Comparison of ENCODE assay signal across 8 cellular contexts in the genomic region with DNA sequence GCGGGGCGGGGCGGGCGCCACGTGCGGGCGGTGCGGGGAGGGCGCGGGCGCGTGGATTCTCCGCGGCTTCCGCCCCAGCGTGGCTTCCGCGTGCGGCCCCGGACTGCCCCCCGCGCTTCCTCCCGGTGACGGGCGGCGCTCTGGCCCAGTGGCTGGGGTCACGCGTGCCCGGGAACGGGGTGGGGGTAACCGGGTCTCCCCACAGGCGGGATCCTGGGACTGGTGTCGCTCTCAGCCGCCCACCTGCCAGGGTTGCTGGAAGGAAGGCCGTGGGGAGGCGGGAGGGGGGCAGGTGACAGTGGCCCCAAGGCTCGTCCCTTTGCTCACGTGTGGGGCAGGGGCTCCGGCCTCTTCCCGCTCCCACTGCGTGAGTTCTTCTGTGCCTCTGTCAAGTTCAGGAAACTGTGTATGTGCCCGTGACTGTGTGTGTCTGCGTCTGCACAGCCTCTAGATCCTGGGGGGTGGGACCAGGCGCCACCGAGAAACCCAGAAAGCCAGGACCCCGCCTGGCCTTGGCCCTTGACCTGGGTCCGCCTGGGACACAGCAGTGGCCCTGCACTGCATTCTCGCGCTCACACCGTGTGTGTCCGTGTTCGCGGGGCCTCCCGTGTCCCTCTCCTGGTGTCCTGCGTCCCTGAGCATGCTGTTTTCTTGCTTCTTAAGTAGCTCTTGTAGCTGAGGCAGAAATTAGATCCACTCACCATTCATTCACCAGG. TPM values are rescaled to one million over a fixed set of nuclear protein-coding genes. Genes with fewer than 3 reads are reported as not detected.
DNase-seq lines count a peak whose midpoint lies in the region; TF ChIP-seq lines count a peak whose summit lies in the region.

No MANE protein-coding gene starts in this region.

- peak overlapping the region; percentile 94 for H3K27ac Mint-ChIP-seq in activated T-cell treated with anti-CD3 and anti-CD28 coated beads, Interleukin-2, amount 50 U/mL, for 24 hours

- peaks cover 13% of the 10 kb centered on the region for H3K36me3 ChIP-seq in neutrophil

- no peaks in the 10 kb centered on the region for H3K27me3 ChIP-seq in neutrophil

- no peaks in the 10 kb centered on the region for H3K27me3 Mint-ChIP-seq in activated T-cell treated with anti-CD3 and anti-CD28 coated beads, Interleukin-2, amount 50 U/mL, for 24 hours

- H3K4me3 Mint-ChIP-seq in activated T-cell treated with anti-CD3 and anti-CD28 coated beads, Interleukin-2, amount 50 U/mL, for 24 hours = peak overlapping the region; percentile 89

- H3K27ac ChIP-seq in neutrophil = peak overlapping the region; percentile 94

- H3K9me3 Mint-ChIP-seq in activated T-cell treated with anti-CD3 and anti-CD28 coated beads, Interleukin-2, amount 50 U/mL, for 24 hours = no peaks in the 10 kb centered on the region

- TF ChIP-seq CTCF in neutrophil (IDR thresholded peaks at IDR 0.05) = no peak

- H3K4me1 ChIP-seq in neutrophil (ENCODE audit: control insufficient read depth in 1 of 2, insufficient read depth in 1 of 2, low read depth in 1 of 2, low read length in 1 of 2) = peaks cover 41 to 43% of the 10 kb centered on the region in 2 experiments

- no peaks in the 10 kb centered on the region for H3K9me3 ChIP-seq in neutrophil

- DNase-seq in NCI-H1105 treated with DMSO at 0.1 percent for 48 hours (lab: John Stamatoyannopoulos, UW) = peak; percentile 13
- no peak for DNase-seq in NCI-H1105 (lab: John Stamatoyannopoulos, UW)
- no peak for DNase-seq in Jurkat, Clone E6-1 (ENCODE audit: low read depth, low spot score)
- DNase-seq in activated T-cell treated with anti-CD3 and anti-CD28 coated beads, Interleukin-2, amount 50 U/mL, for 24 hours = peak; percentile 65
- peak; percentile 30 for DNase-seq in fibroblast of peridontal ligament (ENCODE audit: extremely low read depth)
- DNase-seq in MV-4-11 (lab: John Stamatoyannopoulos, UW) = no peak
- no peak for DNase-seq in SKM-1 (lab: John Stamatoyannopoulos, UW; ENCODE audit: unreplicated experiment)

- peaks cover 41% of the 10 kb centered on the region for H3K4me1 Mint-ChIP-seq in activated T-cell treated with anti-CD3 and anti-CD28 coated beads, Interleukin-2, amount 50 U/mL, for 24 hours (ENCODE audit: low read depth)

- H3K36me3 Mint-ChIP-seq in activated T-cell treated with anti-CD3 and anti-CD28 coated beads, Interleukin-2, amount 50 U/mL, for 24 hours (ENCODE audit: low read depth) = peaks cover 44% of the 10 kb centered on the region

- peak overlapping the region; percentile 63 for H3K4me3 ChIP-seq in Jurkat, Clone E6-1 (ENCODE audit: low read length)
- H3K4me3 ChIP-seq in neutrophil (ENCODE audit: low read depth in 1 of 2, low read length in 1 of 2) = peak overlapping the region; percentile 63 to 67

RNA-seq across cellular contexts. Expression of a gene that starts 0.9 kb away (rescaled TPM):
- polyA plus RNA-seq in Jurkat, Clone E6-1 (2012; ENCODE audit: insufficient read depth, insufficient read length) = 35.0 TPM

RNA-seq across cellular contexts. Expression of a gene that starts 24.6 kb away (rescaled TPM):
- polyA plus RNA-seq in Jurkat, Clone E6-1 (2012; ENCODE audit: insufficient read depth, insufficient read length) = 2.6 TPM

RNA-seq across cellular contexts. Expression of a gene that starts 27.2 kb away (rescaled TPM):
- 129 TPM for polyA plus RNA-seq in Jurkat, Clone E6-1 (2012; ENCODE audit: insufficient read depth, insufficient read length)

RNA-seq across cellular contexts. Expression of a gene that starts 38.4 kb away (rescaled TPM):
- polyA plus RNA-seq in Jurkat, Clone E6-1 (2012; ENCODE audit: insufficient read depth, insufficient read length) = 153 TPM

Comparison
In these comparisons a context has a peak if more than half of its experiments do, and no peak if none do; other contexts are left out.
1. DNase-seq: peak in NCI-H1105 treated with DMSO at 0.1 percent for 48 hours (single experiment), activated T-cell treated with anti-CD3 and anti-CD28 coated beads, Interleukin-2, amount 50 U/mL, for 24 hours (single experiment) and fibroblast of peridontal ligament (single experiment); none in NCI-H1105 (single experiment), Jurkat, Clone E6-1 (single experiment), MV-4-11 (single experiment) and SKM-1 (single experiment).